1 cellular context compared by ENCODE assay signal in genomic region chr17:40647549-40648325, GRCh38.
A peak's percentile ranks its signal among the peaks of the same experiment; 100 is the strongest.
TF ChIP-seq lines count a peak whose summit lies in the region.

Gene SMARCE1, minus strand, starts transcription at chr17:40647818. Its CDS starts 2,016 bp downstream, at chr17:40645802.

TF ChIP-seq in K562, 482 proteins besides CTCF, POLR2A, EP300 and RAD21 (continued from another document and continues in another):
- TF ChIP-seq TRIM25 (IDR thresholded peaks at IDR 0.05; ENCODE audit: borderline replicate concordance) (no peak), ZNF644 (tag; IDR thresholded peaks at IDR 0.05; ENCODE audit: low read depth) (no peak), PTBP1 (IDR thresholded peaks at IDR 0.05; ENCODE audit: low read depth, low read length) (no peak), STAT5A (IDR thresholded peaks at IDR 0.05; ENCODE audit: borderline replicate concordance, low read length) (no peak), MTA1 (IDR thresholded peaks at IDR 0.05; ENCODE audit: borderline replicate concordance) (no peak), PREB (CRISPR knock-in tag; IDR thresholded peaks at IDR 0.05) (no peak), RFX1 (IDR thresholded peaks at IDR 0.05) (no peak), BCOR (IDR thresholded peaks at IDR 0.05) (peak; percentile 53; the same call in 1 of the 2 replicates), LARP7 (IDR thresholded peaks at IDR 0.05) (0 out of 2 replicates have a peak, but pooled peaks have one; percentile 71), MYC (IDR thresholded peaks at IDR 0.05; ENCODE audit: low read depth, low read length) (peak; percentile 16; the same call in 1 of the 2 replicates), MYC (CRISPR knock-in tag; IDR thresholded peaks at IDR 0.05; ENCODE audit: borderline replicate concordance, low read depth) (peak; percentile 45; the same call in 1 of the 2 replicates), STAT6 (CRISPR knock-in tag; IDR thresholded peaks at IDR 0.05) (no peak), KLF6 (CRISPR knock-in tag; IDR thresholded peaks at IDR 0.05; ENCODE audit: borderline replicate concordance) (no peak), SRSF3 (IDR thresholded peaks at IDR 0.05; ENCODE audit: insufficient read depth, low read length) (no peak), ZNF740 (CRISPR knock-in tag; IDR thresholded peaks at IDR 0.05) (no peak), ZNF740 (tag; IDR thresholded peaks at IDR 0.05) (peak in 1 of 2 experiments; percentile 3; a peak in 2 of 4 replicates), ELK3 (CRISPR knock-in tag; IDR thresholded peaks at IDR 0.05) (no peak), SMC3 (conservative IDR thresholded peaks at IDR 0.05; ENCODE audit: insufficient read depth, low read depth, low read length) (no peak), CREBBP (IDR thresholded peaks at IDR 0.05; ENCODE audit: low read depth, low read length) (no peak), ZNF174 (CRISPR knock-in tag; IDR thresholded peaks at IDR 0.05) (no peak), IFI16 (CRISPR knock-in tag; IDR thresholded peaks at IDR 0.05) (no peak), RCOR1 (IDR thresholded peaks at IDR 0.05; ENCODE audit: borderline replicate concordance in 1 of 2, low read depth in 2 of 2, low read length in 2 of 2) (no peak), USF1 (CRISPR knock-in tag; IDR thresholded peaks at IDR 0.05) (no peak), RBM39 (optimal IDR thresholded peaks at IDR 0.05; ENCODE audit: low read depth, low read length) (no peak), HDAC1 (IDR thresholded peaks at IDR 0.05) (no peak), ZNF324 (CRISPR knock-in tag; IDR thresholded peaks at IDR 0.05) (no peak), RNF2 (IDR thresholded peaks at IDR 0.05) (peak; percentile 27; the same call in 1 of the 2 replicates), TAF7 (tag; IDR thresholded peaks at IDR 0.05) (peak; percentile 25), MYBL2 (IDR thresholded peaks at IDR 0.05; ENCODE audit: low read depth) (no peak), MYBL2 (CRISPR knock-in tag; IDR thresholded peaks at IDR 0.05; ENCODE audit: borderline replicate concordance) (no peak), ZNF263 (CRISPR knock-in tag; IDR thresholded peaks at IDR 0.05; ENCODE audit: borderline replicate concordance) (peak; percentile 32; the same call in 1 of the 2 replicates), HEY1 (CRISPR knock-in tag; IDR thresholded peaks at IDR 0.05; ENCODE audit: borderline replicate concordance) (no peak), THRB (CRISPR knock-in tag; conservative IDR thresholded peaks at IDR 0.05) (no peak), ELF1 (tag; IDR thresholded peaks at IDR 0.05) (peak; percentile 80), RHOXF2B (CRISPR knock-in tag; conservative IDR thresholded peaks at IDR 0.05) (no peak), PHF20 (IDR thresholded peaks at IDR 0.05; ENCODE audit: partially characterized antibody) (peak; percentile 87), SRSF1 (IDR thresholded peaks at IDR 0.05; ENCODE audit: low read depth, low read length) (no peak), CHD4 (IDR thresholded peaks at IDR 0.05; ENCODE audit: insufficient read depth, insufficient replicate concordance, low read depth, low read length, poor library complexity, severe bottlenecking) (no peak), NR2C1 (IDR thresholded peaks at IDR 0.05) (peak; percentile 51; the same call in 1 of the 2 replicates), NR2C1 (tag; IDR thresholded peaks at IDR 0.05) (no peak), MAFF (IDR thresholded peaks at IDR 0.05; ENCODE audit: low read length) (no peak), TSC22D4 (tag; IDR thresholded peaks at IDR 0.05) (no peak), HLTF (IDR thresholded peaks at IDR 0.05) (no peak), CC2D1A (IDR thresholded peaks at IDR 0.05) (no peak), ZNF780A (CRISPR knock-in tag; IDR thresholded peaks at IDR 0.05) (no peak), MAX (CRISPR knock-in tag; IDR thresholded peaks at IDR 0.05) (no peak), ATF1 (CRISPR knock-in tag; IDR thresholded peaks at IDR 0.05) (no peak), ATF1 (tag; IDR thresholded peaks at IDR 0.05) (peak; percentile 63; the same call in 1 of the 2 replicates), ARNT (IDR thresholded peaks at IDR 0.05) (no peak), ATF4 (CRISPR knock-in tag; IDR thresholded peaks at IDR 0.05) (no peak), NFE2L1 (tag; IDR thresholded peaks at IDR 0.05; ENCODE audit: borderline replicate concordance, low read depth) (no peak), TSHZ1 (CRISPR knock-in tag; IDR thresholded peaks at IDR 0.05) (no peak), ARID1B (IDR thresholded peaks at IDR 0.05) (no peak), SMAD2 (IDR thresholded peaks at IDR 0.05; ENCODE audit: low read depth, low read length) (no peak), SREBF2 (CRISPR knock-in tag; IDR thresholded peaks at IDR 0.05) (no peak)
